Comparison of ENCODE assay signal across 12 cellular contexts in genomic region chr16:48276102-48276501, GRCh38. TPM values are rescaled to one million over a fixed set of nuclear protein-coding genes. Genes with fewer than 3 reads are reported as not detected.
A peak's percentile ranks its signal among the peaks of the same experiment; 100 is the strongest.
DNase-seq lines count a peak whose midpoint lies in the region; ATAC-seq and TF ChIP-seq lines count a peak whose summit lies in the region.
"Had no signal": no experiment of that assay in that cellular context is flagged by ENCODE, and none has a peak within 500 bp of the region (broad histone marks: within the 10 kb centered on the region; RNA-seq: fewer than 3 reads in every experiment).

No MANE protein-coding gene starts in this region.

- TF ChIP-seq RAD21 in IMR-90 (IDR thresholded peaks at IDR 0.05; ENCODE audit: low read length): no peak

- ATAC-seq in IMR-90 (ENCODE audit: low read depth): peak; percentile 69
- peak; percentile 73 for ATAC-seq in left lobe of liver
- no peak for ATAC-seq in HG03565 (IDR thresholded peaks at IDR 0.05; ENCODE audit: unreplicated experiment)
- ATAC-seq in GM21786 (IDR thresholded peaks at IDR 0.05; ENCODE audit: unreplicated experiment): no peak
- ATAC-seq: Panc1 had no signal

- no peak overlapping the region for H4K91ac ChIP-seq in IMR-90 (ENCODE audit: insufficient read depth, low read depth, low read length)

- intact Hi-C loops in IMR-90 (cut with micrococcal nuclease) (no loop called here), OCI-LY7 (cut with micrococcal nuclease; ENCODE audit: unreplicated experiment) (no loop called here)

- DNase-seq in IMR-90 (peak; percentile 69), left lobe of liver (ENCODE audit: low spot score) (no peak), RKO (ENCODE audit: low spot score) (no peak), OCI-LY7 (ENCODE audit: low spot score) (no peak)
- DNase-seq: activated CD8-positive, alpha-beta memory T cell treated with anti-CD3 and anti-CD28 coated beads, Interleukin-2, amount 50 U/mL, for 4 hours; CD4-positive, alpha-beta memory T cell; GM23248 had no signal

- H3K27me3 ChIP-seq in IMR-90 (ENCODE audit: control insufficient read depth, insufficient read depth, low read length) (no peaks in the 10 kb centered on the region), stomach smooth muscle (ENCODE audit: control insufficient read depth in 1 of 2, insufficient read depth in 2 of 2, low read length in 2 of 2) (no peaks in the 10 kb centered on the region)

- H3K9me1 ChIP-seq in IMR-90 (ENCODE audit: insufficient read depth, low read length): 0 out of 2 replicates have a peak, but pooled peaks cover 6% of the 10 kb centered on the region

- H4K20me1 ChIP-seq in IMR-90 (ENCODE audit: insufficient read depth, low read length) (peaks cover 3% of the 10 kb centered on the region; the same call in 1 of the 2 replicates), OCI-LY7 (ENCODE audit: insufficient read depth, low read length) (no peaks in the 10 kb centered on the region)

- H3K9ac ChIP-seq in IMR-90 (ENCODE audit: low read depth, low read length) (no peak overlapping the region), stomach smooth muscle (ENCODE audit: low read length in 2 of 2) (peak overlapping the region; percentile 1 to 7)
- H3K9ac ChIP-seq: GM23248 had no signal

- H3K27ac ChIP-seq in IMR-90 (ENCODE audit: insufficient read depth, low read length) (no peak overlapping the region), cingulate gyrus (ENCODE audit: low read depth, low read length) (peak overlapping the region; percentile 84), stomach smooth muscle (ENCODE audit: low read length) (peak overlapping the region; percentile 24), OCI-LY7 (ENCODE audit: low read depth, low read length, poor library complexity, severe bottlenecking) (no peak overlapping the region)
- H3K27ac ChIP-seq: GM23248 had no signal

- CTCF ChIA-PET in IMR-90 (lab: Yijun Ruan, JAX) (interaction anchor here (0.6 kb wide), 1 partner anchor 28 kb away, joined by 4 read pairs; no protein-coding TSS in a partner anchor), OCI-LY7 (lab: Charles Lee; ENCODE audit: unreplicated experiment) (no interaction called here)

- H4K8ac ChIP-seq in IMR-90 (ENCODE audit: low read depth in 2 of 2, low read length in 2 of 2): no peak overlapping the region

- TF ChIP-seq CTCF in IMR-90 (conservative IDR thresholded peaks at IDR 0.05; ENCODE audit: low read depth, low read length) (no peak), OCI-LY7 (conservative IDR thresholded peaks at IDR 0.05; ENCODE audit: low read length) (no peak)

- H2AK5ac ChIP-seq in IMR-90 (ENCODE audit: low read depth, low read length): no peak overlapping the region

- no peak overlapping the region for H2AK9ac ChIP-seq in IMR-90 (replicated peaks; ENCODE audit: low read depth, low read length, poor library complexity)

- in situ Hi-C loops in IMR-90 (cut with MboI; ENCODE audit: low sequenced_read_pairs): no loop called here

- H3K14ac ChIP-seq in IMR-90 (replicated peaks; ENCODE audit: low read depth, low read length): no peak overlapping the region

- no peak overlapping the region for H3K4me3 ChIP-seq in IMR-90 (ENCODE audit: insufficient read depth, low read depth, low read length)
- no peak overlapping the region for H3K4me3 ChIP-seq in stomach smooth muscle (ENCODE audit: low read length in 2 of 2)
- no peak overlapping the region for H3K4me3 ChIP-seq in OCI-LY7 (ENCODE audit: low read depth, low read length, poor library complexity, severe bottlenecking)
- H3K4me3 ChIP-seq: GM23248 had no signal

- no CpG with 5 or more reads among the region's 4 CpGs for WGBS in IMR-90 (ENCODE audit: extremely low coverage in 2 of 2, insufficient read length in 1 of 2), 2 experiments

- no peak overlapping the region for H3K18ac ChIP-seq in IMR-90 (ENCODE audit: low read depth, low read length)

- H3K9me3 ChIP-seq in IMR-90 (ENCODE audit: control insufficient read depth, insufficient read depth, low read length) (no peaks in the 10 kb centered on the region), stomach smooth muscle (ENCODE audit: control insufficient read depth in 2 of 2, low read length in 2 of 2) (no peaks in the 10 kb centered on the region), OCI-LY7 (ENCODE audit: low read length) (no peaks in the 10 kb centered on the region)

- H3K4me1 ChIP-seq in IMR-90 (ENCODE audit: control insufficient read depth, insufficient read depth, low read length) (peaks cover 2% of the 10 kb centered on the region), stomach smooth muscle (ENCODE audit: control insufficient read depth, insufficient read depth, low read length) (no peaks in the 10 kb centered on the region), OCI-LY7 (ENCODE audit: insufficient read depth, low read length, poor library complexity, severe bottlenecking) (no peaks in the 10 kb centered on the region)

- H4K5ac ChIP-seq in IMR-90 (ENCODE audit: low read depth, low read length): no peak overlapping the region

- no peak overlapping the region for H2BK15ac ChIP-seq in IMR-90 (ENCODE audit: low read depth, low read length)

- TF ChIP-seq POLR2A in IMR-90 (IDR thresholded peaks at IDR 0.05; ENCODE audit: low read depth, low read length): no peak

- POLR2A ChIA-PET in IMR-90 (lab: Charles Lee; ENCODE audit: unreplicated experiment): no interaction called here
- POLR2A ChIA-PET in OCI-LY7 (lab: Charles Lee): no interaction called here

- no peak overlapping the region for H3K23ac ChIP-seq in IMR-90 (ENCODE audit: low read depth, low read length)

- peak overlapping the region; percentile 60 for H2BK5ac ChIP-seq in IMR-90 (ENCODE audit: low read depth, low read length, poor library complexity, severe bottlenecking)

- no TSS peak for BruUV-seq in IMR-90 (replicated peaks; lab: Mats Ljungman, UMichigan)
- no TSS peak for BruUV-seq in OCI-LY7 (replicated peaks; lab: Mats Ljungman, UMichigan)

- no peak overlapping the region for H3K4ac ChIP-seq in IMR-90 (ENCODE audit: low read depth, low read length)

- H2BK120ac ChIP-seq in IMR-90 (ENCODE audit: low read depth, low read length): no peak overlapping the region

- H3K9me2 ChIP-seq in OCI-LY7 (ENCODE audit: insufficient read depth, low read length): no peaks in the 10 kb centered on the region

- dilution Hi-C loops in IMR-90 (cut with HindIII; ENCODE audit: low sequenced_read_pairs, unreplicated experiment): no loop called here

- H3K36me3 ChIP-seq in IMR-90 (ENCODE audit: control insufficient read depth, insufficient read depth, low read length) (peaks cover 10% of the 10 kb centered on the region), stomach smooth muscle (ENCODE audit: control insufficient read depth in 2 of 2, insufficient read depth in 2 of 2, low read length in 2 of 2) (peaks cover 0 to 2% of the 10 kb centered on the region in 2 donors), OCI-LY7 (ENCODE audit: insufficient read depth, low read length) (no peaks in the 10 kb centered on the region)

- H3K79me1 ChIP-seq in IMR-90 (ENCODE audit: low read depth in 1 of 2, low read length in 2 of 2): peaks cover 25 to 32% of the 10 kb centered on the region in 2 experiments

- no peak overlapping the region for H2AFZ ChIP-seq in IMR-90 (replicated peaks; ENCODE audit: low read length, poor library complexity)
- H2AFZ ChIP-seq in OCI-LY7 (ENCODE audit: low read length): no peak overlapping the region
- H2AFZ ChIP-seq: GM23248 had no signal

- no peak overlapping the region for H3K4me2 ChIP-seq in IMR-90 (ENCODE audit: low read depth, low read length)
- no peak overlapping the region for H3K4me2 ChIP-seq in OCI-LY7 (ENCODE audit: low read length)

- H2BK20ac ChIP-seq in IMR-90 (ENCODE audit: low read depth, low read length): no peak overlapping the region

- H3K56ac ChIP-seq in IMR-90 (ENCODE audit: extremely low read depth, insufficient read depth, low read length): no peak overlapping the region

- H3K79me2 ChIP-seq in OCI-LY7 (ENCODE audit: insufficient read depth, low read depth, low read length): no peaks in the 10 kb centered on the region

TF ChIP-seq in IMR-90, 13 proteins besides CTCF, POLR2A, EP300 and RAD21:
- 0 out of 2 replicates have a peak, but pooled peaks have one; percentile 13 for TF ChIP-seq BHLHE40 (IDR thresholded peaks at IDR 0.05; ENCODE audit: low read depth, low read length)
- TF ChIP-seq USF2 (IDR thresholded peaks at IDR 0.05; ENCODE audit: low read depth, low read length): 0 out of 2 replicates have a peak, but pooled peaks have one; percentile 19
- no peak for TF ChIP-seq RFX5 (IDR thresholded peaks at IDR 0.05; ENCODE audit: low read depth, low read length)

RNA-seq across cellular contexts. Expression of gene ABCC11, which starts 28.8 kb away (rescaled TPM):
- under 0.01 and 0.18 TPM in 2 replicates for total RNA-seq in IMR-90 (2012; rRNA removed)
- polyA plus RNA-seq in IMR-90 (2012; rRNA removed): 0.06 and 0.09 TPM in 2 replicates
- 0.12 TPM in 1 of 2 replicates, not detected in the other for polyA plus RNA-seq in IMR-90 (2012; cell fraction: cytosol; rRNA removed)
- 0.07 and 0.10 TPM in 2 replicates for polyA plus RNA-seq in IMR-90 (2012; cell fraction: nucleus; rRNA removed; ENCODE audit: low replicate concordance)
- 5.8 TPM for total RNA-seq in left lobe of liver
- total RNA-seq in OCI-LY7 (2014; rRNA removed; shearing (Covaris generic)): not detected in 2 replicates
- 0.10 TPM in 1 of 2 replicates, not detected in the other for total RNA-seq in OCI-LY7 (2022)
- total RNA-seq: CD4-positive, alpha-beta memory T cell had no signal

RNA-seq across cellular contexts. Expression of gene LONP2, which starts 32.0 kb away (rescaled TPM):
- total RNA-seq in IMR-90 (2012; rRNA removed) (81.1 and 90.9 TPM in 2 replicates), left lobe of liver (162 TPM), OCI-LY7 (2022) (22.7 and 23.3 TPM in 2 replicates)
- 26.7 and 31.5 TPM in 2 replicates for polyA plus RNA-seq in IMR-90 (2012; rRNA removed)
- polyA plus RNA-seq in IMR-90 (2012; cell fraction: cytosol; rRNA removed): 8.2 and 10.0 TPM in 2 replicates
- polyA plus RNA-seq in IMR-90 (2012; cell fraction: nucleus; rRNA removed; ENCODE audit: low replicate concordance): 25.0 and 105 TPM in 2 replicates
- total RNA-seq in OCI-LY7 (2014; rRNA removed; shearing (Covaris generic)): 13.0 and 16.8 TPM in 2 replicates

Comparison
In these comparisons a context has a peak if more than half of its experiments do, and no peak if none do; other contexts are left out.
1. ATAC-seq: peak in IMR-90 (single experiment) and left lobe of liver (single experiment); none in HG03565 (single experiment) and GM21786 (single experiment).
2. H3K27ac ChIP-seq: peak in cingulate gyrus (single experiment) and stomach smooth muscle (single experiment); none in IMR-90 (single experiment) and OCI-LY7 (single experiment).